29 cellular contexts compared by ENCODE assay signal in genomic region chr9:16118090-16118489, GRCh38.
"Had no signal": no experiment of that assay in that cellular context is flagged by ENCODE, and none has a peak within 500 bp of the region (broad histone marks: within the 10 kb centered on the region; RNA-seq: fewer than 3 reads in every experiment).

No MANE protein-coding gene starts in this region.

- H3K9me3 Mint-ChIP-seq: natural killer cell treated with Interleukin-12 subunit alpha and Interleukin-12 subunit beta and Interleukin-15 and Interleukin-18, amount 100 ng/mL, for 72 hours; nephron progenitor cell; neural crest cell had no signal

- H3K27me3 Mint-ChIP-seq: naive thymus-derived CD8-positive, alpha-beta T cell; progenitor cell of endocrine pancreas; stimulated activated naive B cell treated with anti-CD40 and anti-IgM and Interleukin-4, amounts not matched to agents 10 μg/mL and 1 μg/mL and 100 μg/mL, for 72 hours had no signal

- H3K36me3 Mint-ChIP-seq: naive thymus-derived CD8-positive, alpha-beta T cell; natural killer cell treated with Interleukin-12 subunit alpha and Interleukin-12 subunit beta and Interleukin-15 and Interleukin-18, amount 100 ng/mL, for 72 hours; stimulated activated effector memory CD8-positive, alpha-beta T cell treated with anti-CD3 and anti-CD28 coated beads, Interleukin-12 subunit alpha, Interleukin-12 subunit beta, amount 100 ng/mL, for 72 hours; stimulated activated naive B cell treated with anti-CD40 and anti-IgM and Interleukin-4, amounts not matched to agents 10 μg/mL and 1 μg/mL and 100 μg/mL, for 72 hours had no signal

- FAIRE-seq: small intestine, urothelium cell line had no signal

- H3K4me3 ChIP-seq: psoas muscle, right lobe of liver, sigmoid colon, stomach, thoracic aorta, thyroid gland, tibial nerve, upper lobe of left lung, vagina had no signal

- H3K4me1 Mint-ChIP-seq: stimulated activated effector memory CD8-positive, alpha-beta T cell treated with anti-CD3 and anti-CD28 coated beads, Interleukin-12 subunit alpha, Interleukin-12 subunit beta, amount 100 ng/mL, for 72 hours; stimulated activated naive B cell treated with anti-CD40 and anti-IgM and Interleukin-4, amounts not matched to agents 10 μg/mL and 1 μg/mL and 100 μg/mL, for 72 hours had no signal

- DNase-seq: naive thymus-derived CD8-positive, alpha-beta T cell; nephron progenitor cell; nucleus accumbens; posterior cingulate gyrus; psoas muscle; right cardiac atrium; right lobe of liver; sigmoid colon; small intestine; stimulated activated CD4-positive, alpha-beta T cell treated with anti-CD3 and anti-CD28 coated beads, Interleukin-15, amount 100 ng/mL, for 24 hours; stimulated activated CD4-positive, alpha-beta T cell treated with anti-CD3 and anti-CD28 coated beads, Interleukin-2, amount 100 ng/mL, for 24 hours; stimulated activated CD4-positive, alpha-beta T cell treated with anti-CD3 and anti-CD28 coated beads, Interleukin-2, amount 100 ng/mL, for 48 hours; stimulated activated CD4-positive, alpha-beta T cell treated with anti-CD3 and anti-CD28 coated beads, Interleukin-4, amount 100 ng/mL, for 24 hours; stimulated activated naive B cell treated with anti-CD40 and anti-IgM and Interleukin-4, amounts not matched to agents 10 μg/mL and 1 μg/mL and 100 μg/mL, for 72 hours; stimulated activated naive CD4-positive, alpha-beta T cell treated with Interleukin-2 at 50 U/mL for 16 hours; stomach; thyroid gland; trophoblast cell; upper lobe of left lung had no signal

- H3K27ac Mint-ChIP-seq: naive thymus-derived CD8-positive, alpha-beta T cell; natural killer cell treated with Interleukin-12 subunit alpha and Interleukin-12 subunit beta and Interleukin-15 and Interleukin-18, amount 100 ng/mL, for 72 hours; nephron progenitor cell; progenitor cell of endocrine pancreas; stimulated activated effector memory CD8-positive, alpha-beta T cell treated with anti-CD3 and anti-CD28 coated beads, Interleukin-12 subunit alpha, Interleukin-12 subunit beta, amount 100 ng/mL, for 72 hours; stimulated activated naive B cell treated with anti-CD40 and anti-IgM and Interleukin-4, amounts not matched to agents 10 μg/mL and 1 μg/mL and 100 μg/mL, for 72 hours had no signal

- H3K36me3 ChIP-seq: neutrophil, right lobe of liver, sigmoid colon, stomach, thoracic aorta, thyroid gland, tibial nerve, upper lobe of left lung, vagina had no signal

- H3K9me3 ChIP-seq: neutrophil, psoas muscle, right lobe of liver, sigmoid colon, stomach, thoracic aorta, tibial nerve, upper lobe of left lung, vagina had no signal

- H2AFZ ChIP-seq: parathyroid adenoma had no signal

- H3K79me2 ChIP-seq: parathyroid adenoma had no signal

- H3K4me1 ChIP-seq: parathyroid adenoma, psoas muscle, right lobe of liver, sigmoid colon, stomach, upper lobe of left lung, vagina had no signal

- H3K27me3 ChIP-seq: neutrophil, right lobe of liver, sigmoid colon, stomach, thyroid gland, tibial nerve, upper lobe of left lung, vagina had no signal

- H3K4me3 Mint-ChIP-seq: naive thymus-derived CD8-positive, alpha-beta T cell; natural killer cell treated with Interleukin-12 subunit alpha and Interleukin-12 subunit beta and Interleukin-15 and Interleukin-18, amount 100 ng/mL, for 72 hours; nephron progenitor cell; neural crest cell; stimulated activated effector memory CD8-positive, alpha-beta T cell treated with anti-CD3 and anti-CD28 coated beads, Interleukin-12 subunit alpha, Interleukin-12 subunit beta, amount 100 ng/mL, for 72 hours; stimulated activated naive B cell treated with anti-CD40 and anti-IgM and Interleukin-4, amounts not matched to agents 10 μg/mL and 1 μg/mL and 100 μg/mL, for 72 hours had no signal

- H3K27ac ChIP-seq: neutrophil, parathyroid adenoma, psoas muscle, right lobe of liver, sigmoid colon, stomach, thoracic aorta, thyroid gland, tibial nerve, upper lobe of left lung, vagina had no signal

- ATAC-seq: naive thymus-derived CD8-positive, alpha-beta T cell; natural killer cell treated with Interleukin-12 subunit alpha and Interleukin-12 subunit beta and Interleukin-15 and Interleukin-18, amount 100 ng/mL, for 72 hours; psoas muscle; right cardiac atrium; right lobe of liver; stimulated activated effector memory CD8-positive, alpha-beta T cell treated with anti-CD3 and anti-CD28 coated beads, Interleukin-12 subunit alpha, Interleukin-12 subunit beta, amount 100 ng/mL, for 72 hours; stimulated activated naive B cell treated with anti-CD40 and anti-IgM and Interleukin-4, amounts not matched to agents 10 μg/mL and 1 μg/mL and 100 μg/mL, for 72 hours had no signal

- H3K9ac ChIP-seq: parathyroid adenoma had no signal
